Comparison of ENCODE assay signal across 8 cellular contexts in genomic region chr5:173144200-173145176, GRCh38. TPM values are rescaled to one million over a fixed set of nuclear protein-coding genes. Genes with fewer than 3 reads are reported as not detected.
DNase-seq lines count a peak whose midpoint lies in the region; ATAC-seq and TF ChIP-seq lines count a peak whose summit lies in the region.

BNIP1 (plus strand) TSS chr5:173144531; CDS start chr5:173144546, 15 bp downstream.

- DNase-seq in NCI-H1417 (lab: John Stamatoyannopoulos, UW) (peak; percentile 89 to 94 (median 93)), SW 1271 (lab: John Stamatoyannopoulos, UW) (peak; percentile 90 to 93), Right ventricle myocardium inferior (ENCODE audit: missing footprints) (peak; percentile 95), ovary (peak; percentile 90 to 97 (median 95)), tibial artery (peak; percentile 89 to 95)
- peak; percentile 97 for DNase-seq in activated naive CD8-positive, alpha-beta T cell treated with anti-CD3 and anti-CD28 coated beads, Interleukin-2, amount 50 U/mL, for 16 hours (ENCODE audit: low read depth, low spot score)

- TF ChIP-seq CTCF in GM12874 (IDR thresholded peaks at IDR 0.05; ENCODE audit: insufficient read depth, low read depth, low read length) (peak; percentile 95), ovary (IDR thresholded peaks at IDR 0.05) (peak; percentile 84 to 96 (median 91)), tibial artery (IDR thresholded peaks at IDR 0.05) (peak; percentile 87 to 89)

- peak; percentile 39 for TF ChIP-seq POLR2A in ovary (IDR thresholded peaks at IDR 0.05)

- WGBS in ovary, 3 donors: 0 to 1% (median 1%) methylated on average over 48 of the region's 48 CpGs

- no peaks in the 10 kb centered on the region for H3K27me3 ChIP-seq in ovary
- H3K27me3 ChIP-seq in tibial artery: no peaks in the 10 kb centered on the region

- TF ChIP-seq EP300 in ovary (IDR thresholded peaks at IDR 0.05): no peak

- H3K36me3 ChIP-seq in ovary: no peaks in the 10 kb centered on the region
- peaks cover 0 to 19% (median 10%) of the 10 kb centered on the region in 3 donors for H3K36me3 ChIP-seq in tibial artery

- H3K27ac ChIP-seq in ovary: peak within 1 kb of the TSS; percentile 7 to 51
- peak within 1 kb of the TSS; percentile 69 to 82 for H3K27ac ChIP-seq in tibial artery

- ATAC-seq in HG02763 (IDR thresholded peaks at IDR 0.05; ENCODE audit: unreplicated experiment) (peak; percentile 87), Right ventricle myocardium inferior (peak; percentile 94)

- intact Hi-C loops in Right ventricle myocardium inferior (cut with DNase I): loop anchor here (2.0 to 10.0 kb wide), 2 partner anchors 134 to 160 kb away; partner anchors contain the start of gene ATP6V0E1
- intact Hi-C loops in ovary (cut with DNase I): loop anchor here in 3 of 4 donors (2.0 to 10.0 kb wide), 4 partner anchors 140 to 162 kb away; partner anchors contain the start of gene ATP6V0E1 (in 3 of the 3)
- intact Hi-C loops in tibial artery (cut with DNase I; ENCODE audit: low total_unique reads): loop anchor here (2.0 to 10.0 kb wide), 2 partner anchors 160 to 440 kb away; no protein-coding TSS in a partner anchor

- H3K4me3 ChIP-seq in ovary: peak within 1 kb of the TSS; percentile 74
- H3K4me3 ChIP-seq in tibial artery: peak within 1 kb of the TSS; percentile 69 to 84

- H3K4me1 ChIP-seq in ovary (ENCODE audit: insufficient read depth) (peaks cover 1% of the 10 kb centered on the region), tibial artery (peaks cover 0 to 10% (median 0%) of the 10 kb centered on the region in 4 donors)

- no peaks in the 10 kb centered on the region for H3K9me3 ChIP-seq in ovary
- H3K9me3 ChIP-seq in tibial artery: no peaks in the 10 kb centered on the region

RNA-seq across cellular contexts. Expression of gene BNIP1, which starts in this region (rescaled TPM):
- total RNA-seq in Right ventricle myocardium inferior (10.0 TPM), ovary (10 to 100 TPM in 2 of 7 donors, 1 to 10 TPM in 5; 8.3 to 17.6 (median 9.5) TPM)
- polyA plus RNA-seq in ovary: 10 to 100 TPM in 1 of 2 donors, 1 to 10 TPM in 1; 9.1 to 14.8 TPM

Comparison
In these comparisons a context has a peak if more than half of its experiments do, and no peak if none do; other contexts are left out.
1. Peak in every context shown above with its lines: DNase-seq, ATAC-seq, H3K4me3 ChIP-seq and H3K27ac ChIP-seq.